In the genomic region with DNA sequence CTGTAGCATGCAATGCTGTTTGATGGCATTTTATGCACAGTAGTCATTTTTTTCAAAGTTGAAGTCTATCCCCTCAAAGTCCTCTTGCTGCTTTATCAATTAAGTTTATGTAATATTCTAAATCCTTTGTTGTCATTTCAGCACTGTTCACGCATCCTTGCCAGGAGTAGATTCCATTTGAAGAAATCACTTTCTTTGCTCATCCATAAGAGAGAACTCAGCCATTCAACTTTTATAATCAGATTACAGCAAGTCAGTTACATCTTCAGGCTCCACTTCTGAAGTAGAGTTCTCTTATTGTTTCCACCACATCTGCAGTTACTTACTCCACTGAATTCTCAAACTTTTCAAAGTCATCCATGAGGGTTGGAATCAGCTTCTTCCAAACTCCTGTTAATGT, we compare ENCODE assay signal across 26 cellular contexts.
"Had no signal": no experiment of that assay in that cellular context is flagged by ENCODE, and none has a peak within 500 bp of the region (broad histone marks: within the 10 kb centered on the region; RNA-seq: fewer than 3 reads in every experiment).

No MANE protein-coding gene starts in this region.

- DNase-seq: activated CD4-positive, alpha-beta memory T cell treated with anti-CD3 and anti-CD28 coated beads, Interleukin-2, amount 10 ng/mL, durations not matched to agents 7 days and 5 days; activated CD4-positive, alpha-beta T cell treated with anti-CD3 and anti-CD28 coated beads, Interleukin-2, amount 10 ng/mL, durations not matched to agents 24 days and 14 days; activated gamma-delta T cell; activated naive CD4-positive, alpha-beta T cell treated with anti-CD3 and anti-CD28 coated beads, Interleukin-2, amount 50 U/mL, for 16 hours; activated naive CD8-positive, alpha-beta T cell treated with anti-CD3 and anti-CD28 coated beads, Interleukin-2, amount 50 U/mL, for 24 hours; aorta; brain microvascular endothelial cell; caudate nucleus; dermis blood vessel endothelial cell; effector CD8-positive, alpha-beta T cell; foreskin keratinocyte; immature natural killer cell; kidney glomerular epithelial cell; left lung; naive B cell; nucleus accumbens; posterior cingulate gyrus; stimulated activated CD4-positive, alpha-beta T cell treated with anti-CD3 and anti-CD28 coated beads, Interleukin-4, amount 100 ng/mL, for 24 hours; stimulated activated naive CD4-positive, alpha-beta T cell treated with Interleukin-2 at 50 U/mL for 16 hours; T-cell; upper lobe of left lung had no signal

- H3K4me1 ChIP-seq: foreskin keratinocyte, left lung, upper lobe of left lung had no signal

- H3K9me3 Mint-ChIP-seq: activated CD4-positive, alpha-beta memory T cell treated with anti-CD3 and anti-CD28 coated beads, Interleukin-2, amount 10 ng/mL, durations not matched to agents 7 days and 5 days; activated CD4-positive, alpha-beta T cell treated with anti-CD3 and anti-CD28 coated beads, Interleukin-2, amount 10 ng/mL, durations not matched to agents 24 days and 14 days; activated naive CD8-positive, alpha-beta T cell treated with anti-CD3 and anti-CD28 coated beads, Interleukin-2, amount 50 U/mL, for 24 hours; immature natural killer cell; naive B cell; T-cell; T-helper 2 cell treated with Interferon-gamma antibody and Interleukin-4, amounts not matched to agents 5 μg/mL and 100 μg/mL, for 36 hours had no signal

- H3K9me3 ChIP-seq: left lung, upper lobe of left lung had no signal

- H3K4me1 Mint-ChIP-seq: activated CD4-positive, alpha-beta memory T cell treated with anti-CD3 and anti-CD28 coated beads, Interleukin-2, amount 10 ng/mL, durations not matched to agents 7 days and 5 days; activated CD4-positive, alpha-beta T cell treated with anti-CD3 and anti-CD28 coated beads, Interleukin-2, amount 10 ng/mL, durations not matched to agents 24 days and 14 days; activated naive CD8-positive, alpha-beta T cell treated with anti-CD3 and anti-CD28 coated beads, Interleukin-2, amount 50 U/mL, for 24 hours; immature natural killer cell had no signal

- H3K4me3 ChIP-seq: left lung, lung, upper lobe of left lung had no signal

- H3K27me3 Mint-ChIP-seq: activated CD4-positive, alpha-beta memory T cell treated with anti-CD3 and anti-CD28 coated beads, Interleukin-2, amount 10 ng/mL, durations not matched to agents 7 days and 5 days; activated CD4-positive, alpha-beta T cell treated with anti-CD3 and anti-CD28 coated beads, Interleukin-2, amount 10 ng/mL, durations not matched to agents 24 days and 14 days; activated naive CD8-positive, alpha-beta T cell treated with anti-CD3 and anti-CD28 coated beads, Interleukin-2, amount 50 U/mL, for 24 hours; naive B cell; T-cell had no signal

- H3K27ac Mint-ChIP-seq: activated CD4-positive, alpha-beta memory T cell treated with anti-CD3 and anti-CD28 coated beads, Interleukin-2, amount 10 ng/mL, durations not matched to agents 7 days and 5 days; activated CD4-positive, alpha-beta T cell treated with anti-CD3 and anti-CD28 coated beads, Interleukin-2, amount 10 ng/mL, durations not matched to agents 24 days and 14 days; activated naive CD8-positive, alpha-beta T cell treated with anti-CD3 and anti-CD28 coated beads, Interleukin-2, amount 50 U/mL, for 24 hours; immature natural killer cell; naive B cell; T-cell; T-helper 2 cell treated with Interferon-gamma antibody and Interleukin-4, amounts not matched to agents 5 μg/mL and 100 μg/mL, for 36 hours had no signal

- ATAC-seq: activated CD4-positive, CD25-positive, alpha-beta regulatory T cell treated with anti-CD3 and anti-CD28 coated beads, Interleukin-2, amount 50 U/mL, for 24 hours; activated naive CD8-positive, alpha-beta T cell treated with anti-CD3 and anti-CD28 coated beads, Interleukin-2, amount 50 U/mL, for 24 hours; foreskin keratinocyte; left lung; sciatic nerve; T-cell had no signal

- H3K36me3 ChIP-seq: brain microvascular endothelial cell, left lung, upper lobe of left lung had no signal

- H3K27me3 ChIP-seq: brain microvascular endothelial cell, foreskin keratinocyte, left lung, upper lobe of left lung had no signal

- H3K4me3 Mint-ChIP-seq: activated CD4-positive, alpha-beta memory T cell treated with anti-CD3 and anti-CD28 coated beads, Interleukin-2, amount 10 ng/mL, durations not matched to agents 7 days and 5 days; activated CD4-positive, alpha-beta T cell treated with anti-CD3 and anti-CD28 coated beads, Interleukin-2, amount 10 ng/mL, durations not matched to agents 24 days and 14 days; activated naive CD8-positive, alpha-beta T cell treated with anti-CD3 and anti-CD28 coated beads, Interleukin-2, amount 50 U/mL, for 24 hours; immature natural killer cell; naive B cell; T-cell; T-helper 2 cell treated with Interferon-gamma antibody and Interleukin-4, amounts not matched to agents 5 μg/mL and 100 μg/mL, for 36 hours had no signal

- H3K27ac ChIP-seq: brain microvascular endothelial cell, foreskin keratinocyte, left lung, upper lobe of left lung, VCaP had no signal
